ENCODE assay signal across 1 cellular context in genomic region chr20:62913043-62913630, GRCh38.
TF ChIP-seq lines count a peak whose summit lies in the region.

No MANE protein-coding gene starts in this region.

TF ChIP-seq in HepG2, 621 proteins besides CTCF, POLR2A, EP300 and RAD21 (continued from another document and continues in another):
- TF ChIP-seq, protein P1, sequence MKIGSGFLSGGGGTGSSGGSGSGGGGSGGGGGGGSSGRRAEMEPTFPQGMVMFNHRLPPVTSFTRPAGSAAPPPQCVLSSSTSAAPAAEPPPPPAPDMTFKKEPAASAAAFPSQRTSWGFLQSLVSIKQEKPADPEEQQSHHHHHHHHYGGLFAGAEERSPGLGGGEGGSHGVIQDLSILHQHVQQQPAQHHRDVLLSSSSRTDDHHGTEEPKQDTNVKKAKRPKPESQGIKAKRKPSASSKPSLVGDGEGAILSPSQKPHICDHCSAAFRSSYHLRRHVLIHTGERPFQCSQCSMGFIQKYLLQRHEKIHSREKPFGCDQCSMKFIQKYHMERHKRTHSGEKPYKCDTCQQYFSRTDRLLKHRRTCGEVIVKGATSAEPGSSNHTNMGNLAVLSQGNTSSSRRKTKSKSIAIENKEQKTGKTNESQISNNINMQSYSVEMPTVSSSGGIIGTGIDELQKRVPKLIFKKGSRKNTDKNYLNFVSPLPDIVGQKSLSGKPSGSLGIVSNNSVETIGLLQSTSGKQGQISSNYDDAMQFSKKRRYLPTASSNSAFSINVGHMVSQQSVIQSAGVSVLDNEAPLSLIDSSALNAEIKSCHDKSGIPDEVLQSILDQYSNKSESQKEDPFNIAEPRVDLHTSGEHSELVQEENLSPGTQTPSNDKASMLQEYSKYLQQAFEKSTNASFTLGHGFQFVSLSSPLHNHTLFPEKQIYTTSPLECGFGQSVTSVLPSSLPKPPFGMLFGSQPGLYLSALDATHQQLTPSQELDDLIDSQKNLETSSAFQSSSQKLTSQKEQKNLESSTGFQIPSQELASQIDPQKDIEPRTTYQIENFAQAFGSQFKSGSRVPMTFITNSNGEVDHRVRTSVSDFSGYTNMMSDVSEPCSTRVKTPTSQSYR (CRISPR knock-in tag; IDR thresholded peaks at IDR 0.05; ENCODE audit: borderline replicate concordance): peak; percentile 38; the same call in 1 of the 2 replicates
- TF ChIP-seq AGO2 (optimal IDR thresholded peaks at IDR 0.05; ENCODE audit: low read depth, low read length) (no peak), ELF4 (CRISPR knock-in tag; IDR thresholded peaks at IDR 0.05; ENCODE audit: borderline replicate concordance) (no peak), ZSCAN22 (CRISPR knock-in tag; IDR thresholded peaks at IDR 0.05) (no peak), GFI1 (CRISPR knock-in tag; IDR thresholded peaks at IDR 0.05; ENCODE audit: borderline replicate concordance) (no peak), POLR2AphosphoS5 (IDR thresholded peaks at IDR 0.05; ENCODE audit: low read depth, low read length) (no peak), ZFAT (CRISPR knock-in tag; conservative IDR thresholded peaks at IDR 0.05) (no peak), KAT8 (CRISPR knock-in tag; IDR thresholded peaks at IDR 0.05) (no peak), ZNF431 (CRISPR knock-in tag; IDR thresholded peaks at IDR 0.05; ENCODE audit: borderline replicate concordance, low read depth) (no peak), ZNF18 (CRISPR knock-in tag; IDR thresholded peaks at IDR 0.05; ENCODE audit: insufficient replicate concordance) (no peak), HOXA3 (CRISPR knock-in tag; IDR thresholded peaks at IDR 0.05) (peak; percentile 64; the same call in 1 of the 2 replicates), POGZ (CRISPR knock-in tag; IDR thresholded peaks at IDR 0.05) (0 out of 2 replicates have a peak, but pooled peaks have one; percentile 20), HNRNPLL (IDR thresholded peaks at IDR 0.05; ENCODE audit: low read depth, low read length, poor library complexity, severe bottlenecking) (no peak), ATAD3A (CRISPR knock-in tag; IDR thresholded peaks at IDR 0.05) (no peak), ZNF563 (CRISPR knock-in tag; IDR thresholded peaks at IDR 0.05) (no peak), ZNF30 (CRISPR knock-in tag; IDR thresholded peaks at IDR 0.05) (no peak), ZNF878 (CRISPR knock-in tag; IDR thresholded peaks at IDR 0.05) (no peak), SIX4 (CRISPR knock-in tag; IDR thresholded peaks at IDR 0.05) (0 out of 2 replicates have a peak, but pooled peaks have one; percentile 32), FOXC1 (CRISPR knock-in tag; IDR thresholded peaks at IDR 0.05; ENCODE audit: borderline replicate concordance) (0 out of 2 replicates have a peak, but pooled peaks have one; percentile 25), SRSF9 (IDR thresholded peaks at IDR 0.05; ENCODE audit: borderline replicate concordance, insufficient read depth, low read depth, low read length, poor library complexity, severe bottlenecking) (no peak), ELF3 (CRISPR knock-in tag; IDR thresholded peaks at IDR 0.05) (no peak), HOXA9 (CRISPR knock-in tag; IDR thresholded peaks at IDR 0.05; ENCODE audit: borderline replicate concordance) (no peak), TBL1XR1 (IDR thresholded peaks at IDR 0.05; ENCODE audit: borderline replicate concordance, low read length, partially characterized antibody) (no peak), PRMT3 (CRISPR knock-in tag; IDR thresholded peaks at IDR 0.05; ENCODE audit: borderline replicate concordance, low read depth) (no peak), ZFYVE20 (CRISPR knock-in tag; IDR thresholded peaks at IDR 0.05; ENCODE audit: borderline replicate concordance, low read depth) (no peak), ZBTB3 (CRISPR knock-in tag; IDR thresholded peaks at IDR 0.05; ENCODE audit: borderline replicate concordance, low read depth) (no peak), MXD4 (CRISPR knock-in tag; IDR thresholded peaks at IDR 0.05) (no peak), SP140L (CRISPR knock-in tag; IDR thresholded peaks at IDR 0.05; ENCODE audit: borderline replicate concordance) (no peak), CBX2 (IDR thresholded peaks at IDR 0.05; ENCODE audit: low read depth, low read length) (no peak), CBX2 (CRISPR knock-in tag; IDR thresholded peaks at IDR 0.05; ENCODE audit: low read depth) (no peak), ZNF777 (CRISPR knock-in tag; IDR thresholded peaks at IDR 0.05) (no peak), ZNF326 (CRISPR knock-in tag; IDR thresholded peaks at IDR 0.05; ENCODE audit: borderline replicate concordance) (no peak), ATF3 (CRISPR knock-in tag; IDR thresholded peaks at IDR 0.05) (no peak), NFKB2 (CRISPR knock-in tag; IDR thresholded peaks at IDR 0.05; ENCODE audit: borderline replicate concordance) (no peak), RBM22 (optimal IDR thresholded peaks at IDR 0.05; ENCODE audit: low read length) (peak; percentile 96), PHB2 (IDR thresholded peaks at IDR 0.05; ENCODE audit: partially characterized antibody) (no peak), CBFB (CRISPR knock-in tag; IDR thresholded peaks at IDR 0.05) (no peak), RXRB (CRISPR knock-in tag; IDR thresholded peaks at IDR 0.05; ENCODE audit: borderline replicate concordance) (peak; percentile 93), SAP130 (CRISPR knock-in tag; IDR thresholded peaks at IDR 0.05; ENCODE audit: low read depth) (peak; percentile 28; the same call in 1 of the 2 replicates), GZF1 (CRISPR knock-in tag; IDR thresholded peaks at IDR 0.05) (no peak), HMG20B (CRISPR knock-in tag; conservative IDR thresholded peaks at IDR 0.05) (no peak)
- TF ChIP-seq, protein P2, sequence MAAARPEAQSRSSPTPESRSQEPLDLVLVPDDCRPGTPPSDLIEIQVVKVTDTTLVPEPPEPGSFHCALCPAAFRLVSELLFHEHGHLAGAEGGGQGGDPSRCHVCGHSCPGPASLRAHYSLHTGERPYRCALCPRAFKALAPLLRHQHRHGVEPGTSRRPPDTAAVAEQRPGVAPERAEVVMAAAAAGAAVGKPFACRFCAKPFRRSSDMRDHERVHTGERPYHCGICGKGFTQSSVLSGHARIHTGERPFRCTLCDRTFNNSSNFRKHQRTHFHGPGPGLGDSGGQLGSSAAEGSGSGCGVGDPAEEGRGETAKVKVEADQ (CRISPR knock-in tag; IDR thresholded peaks at IDR 0.05; ENCODE audit: borderline replicate concordance): no peak
- TF ChIP-seq, protein P3, sequence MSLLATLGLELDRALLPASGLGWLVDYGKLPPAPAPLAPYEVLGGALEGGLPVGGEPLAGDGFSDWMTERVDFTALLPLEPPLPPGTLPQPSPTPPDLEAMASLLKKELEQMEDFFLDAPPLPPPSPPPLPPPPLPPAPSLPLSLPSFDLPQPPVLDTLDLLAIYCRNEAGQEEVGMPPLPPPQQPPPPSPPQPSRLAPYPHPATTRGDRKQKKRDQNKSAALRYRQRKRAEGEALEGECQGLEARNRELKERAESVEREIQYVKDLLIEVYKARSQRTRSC (CRISPR knock-in tag; IDR thresholded peaks at IDR 0.05; ENCODE audit: low read depth): no peak
- TF ChIP-seq, protein P4, sequence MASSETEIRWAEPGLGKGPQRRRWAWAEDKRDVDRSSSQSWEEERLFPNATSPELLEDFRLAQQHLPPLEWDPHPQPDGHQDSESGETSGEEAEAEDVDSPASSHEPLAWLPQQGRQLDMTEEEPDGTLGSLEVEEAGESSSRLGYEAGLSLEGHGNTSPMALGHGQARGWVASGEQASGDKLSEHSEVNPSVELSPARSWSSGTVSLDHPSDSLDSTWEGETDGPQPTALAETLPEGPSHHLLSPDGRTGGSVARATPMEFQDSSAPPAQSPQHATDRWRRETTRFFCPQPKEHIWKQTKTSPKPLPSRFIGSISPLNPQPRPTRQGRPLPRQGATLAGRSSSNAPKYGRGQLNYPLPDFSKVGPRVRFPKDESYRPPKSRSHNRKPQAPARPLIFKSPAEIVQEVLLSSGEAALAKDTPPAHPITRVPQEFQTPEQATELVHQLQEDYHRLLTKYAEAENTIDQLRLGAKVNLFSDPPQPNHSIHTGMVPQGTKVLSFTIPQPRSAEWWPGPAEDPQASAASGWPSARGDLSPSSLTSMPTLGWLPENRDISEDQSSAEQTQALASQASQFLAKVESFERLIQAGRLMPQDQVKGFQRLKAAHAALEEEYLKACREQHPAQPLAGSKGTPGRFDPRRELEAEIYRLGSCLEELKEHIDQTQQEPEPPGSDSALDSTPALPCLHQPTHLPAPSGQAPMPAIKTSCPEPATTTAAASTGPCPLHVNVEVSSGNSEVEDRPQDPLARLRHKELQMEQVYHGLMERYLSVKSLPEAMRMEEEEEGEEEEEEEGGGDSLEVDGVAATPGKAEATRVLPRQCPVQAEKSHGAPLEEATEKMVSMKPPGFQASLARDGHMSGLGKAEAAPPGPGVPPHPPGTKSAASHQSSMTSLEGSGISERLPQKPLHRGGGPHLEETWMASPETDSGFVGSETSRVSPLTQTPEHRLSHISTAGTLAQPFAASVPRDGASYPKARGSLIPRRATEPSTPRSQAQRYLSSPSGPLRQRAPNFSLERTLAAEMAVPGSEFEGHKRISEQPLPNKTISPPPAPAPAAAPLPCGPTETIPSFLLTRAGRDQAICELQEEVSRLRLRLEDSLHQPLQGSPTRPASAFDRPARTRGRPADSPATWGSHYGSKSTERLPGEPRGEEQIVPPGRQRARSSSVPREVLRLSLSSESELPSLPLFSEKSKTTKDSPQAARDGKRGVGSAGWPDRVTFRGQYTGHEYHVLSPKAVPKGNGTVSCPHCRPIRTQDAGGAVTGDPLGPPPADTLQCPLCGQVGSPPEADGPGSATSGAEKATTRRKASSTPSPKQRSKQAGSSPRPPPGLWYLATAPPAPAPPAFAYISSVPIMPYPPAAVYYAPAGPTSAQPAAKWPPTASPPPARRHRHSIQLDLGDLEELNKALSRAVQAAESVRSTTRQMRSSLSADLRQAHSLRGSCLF (CRISPR knock-in tag; IDR thresholded peaks at IDR 0.05; ENCODE audit: borderline replicate concordance): no peak
- TF ChIP-seq, protein P5, sequence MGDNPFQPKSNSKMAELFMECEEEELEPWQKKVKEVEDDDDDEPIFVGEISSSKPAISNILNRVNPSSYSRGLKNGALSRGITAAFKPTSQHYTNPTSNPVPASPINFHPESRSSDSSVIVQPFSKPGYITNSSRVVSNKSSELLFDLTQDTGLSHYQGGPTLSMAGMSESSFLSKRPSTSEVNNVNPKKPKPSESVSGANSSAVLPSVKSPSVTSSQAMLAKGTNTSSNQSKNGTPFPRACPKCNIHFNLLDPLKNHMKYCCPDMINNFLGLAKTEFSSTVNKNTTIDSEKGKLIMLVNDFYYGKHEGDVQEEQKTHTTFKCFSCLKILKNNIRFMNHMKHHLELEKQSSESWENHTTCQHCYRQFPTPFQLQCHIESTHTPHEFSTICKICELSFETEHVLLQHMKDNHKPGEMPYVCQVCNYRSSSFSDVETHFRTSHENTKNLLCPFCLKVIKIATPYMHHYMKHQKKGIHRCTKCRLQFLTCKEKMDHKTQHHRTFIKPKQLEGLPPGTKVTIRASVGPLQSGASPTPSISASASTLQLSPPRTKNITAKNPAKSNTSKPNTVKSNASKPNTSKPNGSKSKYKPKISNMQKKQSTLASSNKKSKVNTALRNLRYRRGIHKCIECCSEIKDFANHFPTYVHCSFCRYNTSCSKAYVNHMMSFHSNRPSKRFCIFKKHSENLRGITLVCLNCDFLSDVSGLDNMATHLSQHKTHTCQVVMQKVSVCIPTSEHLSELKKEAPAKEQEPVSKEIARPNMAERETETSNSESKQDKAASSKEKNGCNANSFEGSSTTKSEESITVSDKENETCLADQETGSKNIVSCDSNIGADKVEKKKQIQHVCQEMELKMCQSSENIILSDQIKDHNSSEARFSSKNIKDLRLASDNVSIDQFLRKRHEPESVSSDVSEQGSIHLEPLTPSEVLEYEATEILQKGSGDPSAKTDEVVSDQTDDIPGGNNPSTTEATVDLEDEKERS (CRISPR knock-in tag; IDR thresholded peaks at IDR 0.05): no peak
- TF ChIP-seq, protein P6, sequence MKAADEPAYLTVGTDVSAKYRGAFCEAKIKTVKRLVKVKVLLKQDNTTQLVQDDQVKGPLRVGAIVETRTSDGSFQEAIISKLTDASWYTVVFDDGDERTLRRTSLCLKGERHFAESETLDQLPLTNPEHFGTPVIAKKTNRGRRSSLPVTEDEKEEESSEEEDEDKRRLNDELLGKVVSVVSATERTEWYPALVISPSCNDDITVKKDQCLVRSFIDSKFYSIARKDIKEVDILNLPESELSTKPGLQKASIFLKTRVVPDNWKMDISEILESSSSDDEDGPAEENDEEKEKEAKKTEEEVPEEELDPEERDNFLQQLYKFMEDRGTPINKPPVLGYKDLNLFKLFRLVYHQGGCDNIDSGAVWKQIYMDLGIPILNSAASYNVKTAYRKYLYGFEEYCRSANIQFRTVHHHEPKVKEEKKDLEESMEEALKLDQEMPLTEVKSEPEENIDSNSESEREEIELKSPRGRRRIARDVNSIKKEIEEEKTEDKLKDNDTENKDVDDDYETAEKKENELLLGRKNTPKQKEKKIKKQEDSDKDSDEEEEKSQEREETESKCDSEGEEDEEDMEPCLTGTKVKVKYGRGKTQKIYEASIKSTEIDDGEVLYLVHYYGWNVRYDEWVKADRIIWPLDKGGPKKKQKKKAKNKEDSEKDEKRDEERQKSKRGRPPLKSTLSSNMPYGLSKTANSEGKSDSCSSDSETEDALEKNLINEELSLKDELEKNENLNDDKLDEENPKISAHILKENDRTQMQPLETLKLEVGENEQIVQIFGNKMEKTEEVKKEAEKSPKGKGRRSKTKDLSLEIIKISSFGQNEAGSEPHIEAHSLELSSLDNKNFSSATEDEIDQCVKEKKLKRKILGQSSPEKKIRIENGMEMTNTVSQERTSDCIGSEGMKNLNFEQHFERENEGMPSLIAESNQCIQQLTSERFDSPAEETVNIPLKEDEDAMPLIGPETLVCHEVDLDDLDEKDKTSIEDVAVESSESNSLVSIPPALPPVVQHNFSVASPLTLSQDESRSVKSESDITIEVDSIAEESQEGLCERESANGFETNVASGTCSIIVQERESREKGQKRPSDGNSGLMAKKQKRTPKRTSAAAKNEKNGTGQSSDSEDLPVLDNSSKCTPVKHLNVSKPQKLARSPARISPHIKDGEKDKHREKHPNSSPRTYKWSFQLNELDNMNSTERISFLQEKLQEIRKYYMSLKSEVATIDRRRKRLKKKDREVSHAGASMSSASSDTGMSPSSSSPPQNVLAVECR (CRISPR knock-in tag; IDR thresholded peaks at IDR 0.05; ENCODE audit: borderline replicate concordance): peak; percentile 50; the same call in 1 of the 2 replicates
